Comparison of ENCODE assay signal across 8 cellular contexts in genomic region chr20:31502884-31503673, GRCh38. TPM values are rescaled to one million over a fixed set of nuclear protein-coding genes. Genes with fewer than 3 reads are reported as not detected.
DNase-seq lines count a peak whose midpoint lies in the region; ATAC-seq and TF ChIP-seq lines count a peak whose summit lies in the region.
"Not testable (repeated sequence)": the region's sequence is repeated elsewhere in the genome, so short reads cannot be mapped to it uniquely, and the experiment has no call there.

No MANE protein-coding gene starts in this region.

- not testable (repeated sequence) for H3K4me1 Mint-ChIP-seq in chondrocyte (ENCODE audit: low read depth)

- DNase-seq in CD1c-positive myeloid dendritic cell (ENCODE audit: extremely low spot score) (peak; percentile 84), NCI-H510A treated with DMSO at 0.1 percent for 48 hours (lab: John Stamatoyannopoulos, UW) (peak; percentile 20), left lung (peak; percentile 82 to 93)
- DNase-seq in activated CD4-positive, alpha-beta T cell treated with anti-CD3 and anti-CD28 coated beads for 4 hours: peak; percentile 77 to 79
- DNase-seq in chondrocyte (ENCODE audit: low spot score): not testable (repeated sequence)
- peak; percentile 59 to 75 for DNase-seq in stimulated activated CD4-positive, alpha-beta T cell treated with anti-CD3 and anti-CD28 coated beads, Interleukin-4, amount 100 ng/mL, for 4 hours

- peaks cover 0 to 12% of the 10 kb centered on the region in 2 donors for H3K27me3 ChIP-seq in left lung

- H3K9me3 ChIP-seq in left lung: not testable (repeated sequence)

- not testable (repeated sequence) for H3K9me3 Mint-ChIP-seq in chondrocyte (ENCODE audit: low read depth)

- ATAC-seq in GM19328 (IDR thresholded peaks at IDR 0.05; ENCODE audit: unreplicated experiment) (peak; percentile 88), HG03354 (IDR thresholded peaks at IDR 0.05; ENCODE audit: poor library complexity, severe bottlenecking, unreplicated experiment) (peak; percentile 97), left lung (peak; percentile 99)

- H3K36me3 Mint-ChIP-seq in chondrocyte (ENCODE audit: low read depth): not testable (repeated sequence)

- TF ChIP-seq CTCF in chondrocyte (IDR thresholded peaks at IDR 0.05) (peak; percentile 99), left lung (IDR thresholded peaks at IDR 0.05) (peak; percentile 94 to 98)

- H3K27me3 Mint-ChIP-seq in chondrocyte (ENCODE audit: low read depth): peaks cover 15% of the 10 kb centered on the region

- H3K4me1 ChIP-seq in left lung: not testable (repeated sequence)

- intact Hi-C loops in left lung (cut with DNase I): loop anchor here in 1 of 2 donors (5.0 kb wide), 1 partner anchor 41 kb away; no protein-coding TSS in a partner anchor

- not testable (repeated sequence) for H3K36me3 ChIP-seq in left lung

- H3K4me3 Mint-ChIP-seq in chondrocyte (ENCODE audit: unreplicated experiment): not testable (repeated sequence)

- not testable (repeated sequence) for H3K27ac Mint-ChIP-seq in chondrocyte (ENCODE audit: unreplicated experiment)

- not testable (repeated sequence) for H3K4me3 ChIP-seq in left lung

- H3K27ac ChIP-seq in left lung: not testable (repeated sequence)

RNA-seq across cellular contexts. Expression of gene HM13, which starts 11.2 kb away (rescaled TPM):
- total RNA-seq in chondrocyte (228 to 277 TPM (median 269 TPM) in 3 replicates), left lung (100 to 1,000 TPM; 185 to 282 TPM)

RNA-seq across cellular contexts. Expression of gene REM1, which starts 28.0 kb away (rescaled TPM):
- total RNA-seq in chondrocyte (not detected in 3 replicates), left lung (1 to 10 TPM; 2.0 to 2.3 TPM)

RNA-seq across cellular contexts. Expression of gene DEFB124, which starts 28.2 kb away (rescaled TPM):
- total RNA-seq in chondrocyte: not detected in 3 replicates
- not detected for total RNA-seq in left lung
